Comparison of ENCODE assay signal across 30 cellular contexts in the genomic region with DNA sequence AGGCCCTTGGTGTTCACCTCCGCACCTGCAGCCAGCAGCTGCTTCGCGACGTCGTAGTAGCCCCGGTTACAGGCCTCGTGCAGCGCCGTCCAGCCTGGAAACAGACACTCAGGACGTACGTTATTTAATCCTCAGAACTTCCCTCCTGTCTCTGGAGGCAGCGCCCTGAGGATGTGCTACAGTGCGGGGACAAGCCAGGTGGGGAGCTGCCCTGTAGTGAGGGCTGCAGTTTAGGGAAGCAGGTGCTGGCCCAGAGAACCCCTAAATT.
"Had no signal": no experiment of that assay in that cellular context is flagged by ENCODE, and none has a peak within 500 bp of the region (broad histone marks: within the 10 kb centered on the region; RNA-seq: fewer than 3 reads in every experiment).

No MANE protein-coding gene starts in this region.

- H3K27me3 ChIP-seq: adrenal gland, body of pancreas, Peyer's patch, SJCRH30 had no signal

- FAIRE-seq: astrocyte, bronchial epithelial cell, TTC549 had no signal

- DNase-seq: activated CD4-positive, alpha-beta T cell treated with anti-CD3 and anti-CD28 coated beads, Interleukin-2, amount 10 ng/mL, durations not matched to agents 24 days and 14 days; activated CD4-positive, alpha-beta T cell treated with anti-CD3 and anti-CD28 coated beads, Interleukin-2, amount 50 U/mL, for 4 hours; activated CD8-positive, alpha-beta T cell treated with anti-CD3 and anti-CD28 coated beads for 36 hours; activated gamma-delta T cell treated with Interleukin-2 at 50 U/mL for 16 hours; activated naive CD4-positive, alpha-beta T cell treated with anti-CD3 and anti-CD28 coated beads for 36 hours; activated T-cell treated with anti-CD3 and anti-CD28 coated beads, Interleukin-2, amount 50 U/mL, for 1 hour; adrenal gland; body of pancreas; caudate nucleus; cerebellar nuclear complex; NCI-H1092 treated with DMSO at 0.1 percent for 48 hours; NCI-H1417; NCI-H146; NCI-H187; NCI-H2029 treated with DMSO at 0.1 percent for 48 hours; NCI-H2107; NCI-H2171; NCI-H510A; NCI-H526; NCI-H748 treated with DMSO at 0.1 percent for 48 hours; NK-92 treated with Interleukin-12 subunit alpha and Interleukin-12 subunit beta, amount 100 ng/mL, for 24 hours; PC-3; Peyer's patch; RPMI8226; SHP77; SJCRH30 had no signal

- H3K4me1 ChIP-seq: adrenal gland, body of pancreas, Peyer's patch, SJCRH30 had no signal

- H3K27ac ChIP-seq: adrenal gland, body of pancreas, Peyer's patch, SJCRH30, SK-N-MC had no signal

- ATAC-seq: activated CD8-positive, alpha-beta T cell treated with anti-CD3 and anti-CD28 coated beads for 36 hours; body of pancreas; PC-3 had no signal

- H3K9me3 ChIP-seq: adrenal gland, body of pancreas, Peyer's patch, SJCRH30 had no signal

- H3K4me3 ChIP-seq: adrenal gland, body of pancreas, Peyer's patch, SJCRH30, SK-N-MC had no signal
